11 cellular contexts compared by ENCODE assay signal in the genomic region with DNA sequence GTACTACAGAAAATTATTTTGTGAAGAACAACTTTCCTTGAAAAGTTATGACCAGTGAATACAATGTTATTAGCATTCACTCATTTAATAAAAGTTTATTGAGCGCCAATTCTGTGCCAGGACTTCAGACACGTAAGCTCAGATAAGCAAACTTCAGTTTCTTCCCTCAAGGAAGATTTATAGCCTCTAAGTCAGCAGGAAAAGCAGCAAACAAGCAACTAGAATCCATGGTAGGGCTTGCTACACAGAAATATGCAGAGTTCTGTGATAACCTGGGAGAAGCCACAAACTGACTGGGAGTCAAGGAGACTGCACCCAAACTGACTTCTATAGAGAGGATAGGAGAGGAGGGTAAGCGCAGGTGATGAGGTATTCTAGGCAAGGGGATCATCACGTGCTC. TPM values are rescaled to one million over a fixed set of nuclear protein-coding genes. Genes with fewer than 3 reads are reported as not detected.
DNase-seq lines count a peak whose midpoint lies in the region; ATAC-seq and TF ChIP-seq lines count a peak whose summit lies in the region.
"Had no signal": no experiment of that assay in that cellular context is flagged by ENCODE, and none has a peak within 500 bp of the region (broad histone marks: within the 10 kb centered on the region; RNA-seq: fewer than 3 reads in every experiment).

No MANE protein-coding gene starts in this region.

- H3K4me1 Mint-ChIP-seq in CD8-positive, alpha-beta T cell (ENCODE audit: low read depth): peaks cover 30% of the 10 kb centered on the region

- no peak for ATAC-seq in CD8-positive, alpha-beta T cell
- ATAC-seq in omental fat pad (ENCODE audit: low FRiP score): peak; percentile 48

- no peaks in the 10 kb centered on the region for H3K36me3 ChIP-seq in CD8-positive, alpha-beta T cell (ENCODE audit: insufficient read depth, low read length)

- no peak for TF ChIP-seq CTCF in CD8-positive, alpha-beta T cell (IDR thresholded peaks at IDR 0.05)
- TF ChIP-seq CTCF in coronary artery (IDR thresholded peaks at IDR 0.05) (no peak), omental fat pad (IDR thresholded peaks at IDR 0.05) (no peak)

- DNase-seq in CD8-positive, alpha-beta T cell: no peak
- DNase-seq in Jurkat, Clone E6-1 (ENCODE audit: low read depth, low spot score): no peak
- DNase-seq in coronary artery (ENCODE audit: low spot score): no peak
- no peak for DNase-seq in omental fat pad (ENCODE audit: low spot score)
- DNase-seq in HK-2 (ENCODE audit: unreplicated experiment): no peak
- no peak for DNase-seq in inferior parietal cortex (ENCODE audit: extremely low spot score)
- no peak for DNase-seq in mucosa of gallbladder (ENCODE audit: low spot score)
- DNase-seq: COR-L47, T-helper 9 cell had no signal

- CTCF ChIA-PET in CD8-positive, alpha-beta T cell (lab: Charles Lee): interaction anchor here (1.9 kb wide), 1 partner anchor 14 kb away, joined by 4 read pairs; no protein-coding TSS in a partner anchor

- H3K9me3 ChIP-seq in CD8-positive, alpha-beta T cell (ENCODE audit: low read length): no peaks in the 10 kb centered on the region

- peak overlapping the region; percentile 12 for H3K27ac Mint-ChIP-seq in CD8-positive, alpha-beta T cell

- peaks cover 24% of the 10 kb centered on the region for H3K4me1 ChIP-seq in CD8-positive, alpha-beta T cell (ENCODE audit: insufficient read depth, low read length)
- H3K4me1 ChIP-seq: parathyroid adenoma had no signal

- no peak overlapping the region for H3K27ac ChIP-seq in CD8-positive, alpha-beta T cell (ENCODE audit: low read depth, low read length)
- peak overlapping the region; percentile 88 to 92 for H3K27ac ChIP-seq in coronary artery
- H3K27ac ChIP-seq: parathyroid adenoma had no signal

- H3K4me3 Mint-ChIP-seq in CD8-positive, alpha-beta T cell: peak overlapping the region; percentile 72

- H3K4me3 ChIP-seq in CD8-positive, alpha-beta T cell (ENCODE audit: low read depth, low read length): no peak overlapping the region
- peak overlapping the region; percentile 53 for H3K4me3 ChIP-seq in Jurkat, Clone E6-1 (ENCODE audit: low read length)
- peak overlapping the region; percentile 66 for H3K4me3 ChIP-seq in coronary artery

- POLR2A ChIA-PET in CD8-positive, alpha-beta T cell (lab: Charles Lee): no interaction called here

- no peaks in the 10 kb centered on the region for H3K27me3 ChIP-seq in CD8-positive, alpha-beta T cell (ENCODE audit: insufficient read depth, low read length)

- intact Hi-C loops in CD8-positive, alpha-beta T cell (cut with DNase I, micrococcal nuclease): loop anchor here in 1 of 2 experiments (5.0 kb wide), 1 partner anchor 113 kb away; a partner anchor contains a TSS

- H3K36me3 Mint-ChIP-seq in CD8-positive, alpha-beta T cell: no peaks in the 10 kb centered on the region

- no peaks in the 10 kb centered on the region for H3K9me3 Mint-ChIP-seq in CD8-positive, alpha-beta T cell

- no peaks in the 10 kb centered on the region for H3K27me3 Mint-ChIP-seq in CD8-positive, alpha-beta T cell (ENCODE audit: low read depth)

RNA-seq across cellular contexts. Expression of a gene that starts 1.4 kb away (rescaled TPM):
- total RNA-seq in CD8-positive, alpha-beta T cell: not detected
- 8.7 TPM for polyA plus RNA-seq in Jurkat, Clone E6-1 (2012; ENCODE audit: insufficient read depth, insufficient read length)
- total RNA-seq in omental fat pad: 100 to 1,000 TPM in 3 of 4 donors, 10 to 100 TPM in 1; 24.6 to 412 (median 114) TPM
- total RNA-seq in mucosa of gallbladder: 154 TPM
- total RNA-seq: M059J had no signal

RNA-seq across cellular contexts. Expression of a gene that starts 18.5 kb away (rescaled TPM):
- not detected for total RNA-seq in CD8-positive, alpha-beta T cell
- polyA plus RNA-seq in Jurkat, Clone E6-1 (2012; ENCODE audit: insufficient read depth, insufficient read length): not detected
- total RNA-seq in omental fat pad (100 to 1,000 TPM in 1 of 4 donors, 10 to 100 TPM in 3; 10.2 to 122 (median 40.2) TPM), mucosa of gallbladder (4.8 TPM)
- total RNA-seq: M059J had no signal

Comparison
In these comparisons a context has a peak if more than half of its experiments do, and no peak if none do; other contexts are left out.
1. RNA of a gene that starts 1.4 kb away (total RNA-seq): 154 TPM in mucosa of gallbladder (single experiment) and 24.6 to 412 TPM in omental fat pad; not detected in CD8-positive, alpha-beta T cell; every median in the first group is over 10 times any median in the second.